ENCODE assay signal across 17 cellular contexts in genomic region chr3:1251282-1252060, GRCh38.
DNase-seq lines count a peak whose midpoint lies in the region; ATAC-seq and TF ChIP-seq lines count a peak whose summit lies in the region.
"Had no signal": no experiment of that assay in that cellular context is flagged by ENCODE, and none has a peak within 500 bp of the region (broad histone marks: within the 10 kb centered on the region; RNA-seq: fewer than 3 reads in every experiment).

No MANE protein-coding gene starts in this region.

- TF ChIP-seq CTCF in brain microvascular endothelial cell (IDR thresholded peaks at IDR 0.05; ENCODE audit: low read depth, low read length, missing control alignments) (peak; percentile 30), kidney epithelial cell (IDR thresholded peaks at IDR 0.05; ENCODE audit: insufficient read depth, low read length, poor library complexity, severe bottlenecking) (peak; percentile 19)

- DNase-seq in ACHN (peak; percentile 51), M059J (ENCODE audit: low read depth) (peak; percentile 1), brain microvascular endothelial cell (peak; percentile 5), kidney epithelial cell (ENCODE audit: low read depth) (peak; percentile 32), H7 (no peak), midbrain (lab: John Stamatoyannopoulos, UW) (no peak), KG1 (lab: John Stamatoyannopoulos, UW) (no peak)
- DNase-seq: activated CD4-positive, alpha-beta T cell treated with anti-CD3 and anti-CD28 coated beads, Interleukin-2, amount 50 U/mL, for 1 hour; COR-L47; gastrocnemius medialis; HCEC 1CT; MV-4-11; NCI-H2029; PC-3; retina had no signal

- ATAC-seq in HG03025 (IDR thresholded peaks at IDR 0.05; ENCODE audit: low FRiP score, unreplicated experiment) = no peak
- ATAC-seq: activated naive CD4-positive, alpha-beta T cell treated with anti-CD3 and anti-CD28 coated beads, Interleukin-2, amount 50 U/mL, for 72 hours; gastrocnemius medialis; PC-3 had no signal

- H3K4me3 ChIP-seq in brain microvascular endothelial cell (ENCODE audit: low read depth, low read length) (no peak overlapping the region), kidney epithelial cell (ENCODE audit: low read depth, low read length) (no peak overlapping the region), H7 (ENCODE audit: insufficient read depth, low read depth, low read length) (no peak overlapping the region)
- H3K4me3 ChIP-seq: gastrocnemius medialis had no signal

- no peaks in the 10 kb centered on the region for H3K27me3 ChIP-seq in brain microvascular endothelial cell (replicated peaks)
- H3K27me3 ChIP-seq in kidney epithelial cell (ENCODE audit: control insufficient read depth, insufficient read depth, low read length) = no peaks in the 10 kb centered on the region
- no peaks in the 10 kb centered on the region for H3K27me3 ChIP-seq in H7 (ENCODE audit: control insufficient read depth, insufficient read depth, low read length)
- H3K27me3 ChIP-seq: gastrocnemius medialis had no signal

- H3K36me3 ChIP-seq in brain microvascular endothelial cell (replicated peaks) = no peaks in the 10 kb centered on the region
- no peaks in the 10 kb centered on the region for H3K36me3 ChIP-seq in kidney epithelial cell (ENCODE audit: control insufficient read depth, insufficient read depth, low read length)
- H3K36me3 ChIP-seq in H7 (replicated peaks; ENCODE audit: control insufficient read depth, insufficient read depth, low read length) = no peaks in the 10 kb centered on the region
- H3K36me3 ChIP-seq: gastrocnemius medialis had no signal

- in situ Hi-C loops in ACHN (cut with HindIII; ENCODE audit: low pct_ligation_motif_present, low pct_unique_long_range_greater_than_20kb, low sequenced_read_pairs) (no loop called here), brain microvascular endothelial cell (cut with HindIII; ENCODE audit: low pct_ligation_motif_present, low sequenced_read_pairs) (no loop called here)

- no peak overlapping the region for H3K27ac ChIP-seq in brain microvascular endothelial cell
- H3K27ac ChIP-seq: gastrocnemius medialis had no signal

Comparison
In these comparisons a context has a peak if more than half of its experiments do, and no peak if none do; other contexts are left out.
1. DNase-seq: peak in ACHN (single experiment), M059J (single experiment), brain microvascular endothelial cell (single experiment) and kidney epithelial cell (single experiment); none in H7 (single experiment), midbrain (single experiment) and KG1 (single experiment).